In genomic region chr11:43923327-43924111, GRCh38 we compare ENCODE assay signal across 9 cellular contexts. TPM values are rescaled to one million over a fixed set of nuclear protein-coding genes. Genes with fewer than 3 reads are reported as not detected.
DNase-seq lines count a peak whose midpoint lies in the region; ATAC-seq and TF ChIP-seq lines count a peak whose summit lies in the region.
"Had no signal": no experiment of that assay in that cellular context is flagged by ENCODE, and none has a peak within 500 bp of the region (broad histone marks: within the 10 kb centered on the region; RNA-seq: fewer than 3 reads in every experiment).

No MANE protein-coding gene starts in this region.

- DNase-seq in H7 (peak; percentile 42), cardiac fibroblast (ENCODE audit: low read depth in 2 of 2) (peak; percentile 62 to 77), inferior parietal cortex (ENCODE audit: extremely low spot score) (peak; percentile 49), skeletal muscle cell (ENCODE audit: low read depth) (peak; percentile 89), Karpas-422 (no peak), NCI-H1930 (lab: John Stamatoyannopoulos, UW) (no peak)
- DNase-seq in stimulated activated CD4-positive, alpha-beta T cell treated with anti-CD3 and anti-CD28 coated beads, Interleukin-4, amount 100 ng/mL, for 4 hours: no peak
- DNase-seq: NCI-H2081 treated with DMSO at 0.1 percent for 48 hours had no signal

- TF ChIP-seq CTCF in cardiac fibroblast (IDR thresholded peaks at IDR 0.05; ENCODE audit: low read depth, low read length): no peak

- no peak overlapping the region for H3K27ac Mint-ChIP-seq in stimulated activated memory B cell treated with anti-CD40 and anti-IgM and Interleukin-4, amounts not matched to agents 10 μg/mL and 1 μg/mL and 100 μg/mL, for 72 hours

- no peak overlapping the region for H3K4me3 Mint-ChIP-seq in stimulated activated memory B cell treated with anti-CD40 and anti-IgM and Interleukin-4, amounts not matched to agents 10 μg/mL and 1 μg/mL and 100 μg/mL, for 72 hours

- no peaks in the 10 kb centered on the region for H3K27me3 Mint-ChIP-seq in stimulated activated memory B cell treated with anti-CD40 and anti-IgM and Interleukin-4, amounts not matched to agents 10 μg/mL and 1 μg/mL and 100 μg/mL, for 72 hours

- H3K27me3 ChIP-seq in H7 (ENCODE audit: control insufficient read depth, insufficient read depth, low read length) (no peaks in the 10 kb centered on the region), Karpas-422 (ENCODE audit: low read length) (no peaks in the 10 kb centered on the region)

- no peaks in the 10 kb centered on the region for H3K9me3 ChIP-seq in Karpas-422 (ENCODE audit: low read length)

- no peak overlapping the region for H2AFZ ChIP-seq in Karpas-422 (ENCODE audit: low read length)

- no peaks in the 10 kb centered on the region for H3K79me2 ChIP-seq in Karpas-422 (ENCODE audit: low read length)

- no peaks in the 10 kb centered on the region for H3K9me3 Mint-ChIP-seq in stimulated activated memory B cell treated with anti-CD40 and anti-IgM and Interleukin-4, amounts not matched to agents 10 μg/mL and 1 μg/mL and 100 μg/mL, for 72 hours

- no peak overlapping the region for H3K4me3 ChIP-seq in H7 (ENCODE audit: insufficient read depth, low read depth, low read length)
- H3K4me3 ChIP-seq in cardiac fibroblast (replicated peaks in 1 of 2; ENCODE audit: low read depth in 2 of 2, low read length in 2 of 2): no peak overlapping the region
- no peak overlapping the region for H3K4me3 ChIP-seq in skeletal muscle cell (ENCODE audit: low read depth, low read length)
- no peak overlapping the region for H3K4me3 ChIP-seq in Karpas-422 (ENCODE audit: low read length)

- H3K9me2 ChIP-seq in Karpas-422 (replicated peaks; ENCODE audit: insufficient read depth, low read length): no peaks in the 10 kb centered on the region

- H3K4me1 ChIP-seq in Karpas-422 (ENCODE audit: low read length): no peaks in the 10 kb centered on the region

- no peak overlapping the region for H3K27ac ChIP-seq in Karpas-422 (ENCODE audit: low read length)

- ATAC-seq in stimulated activated memory B cell treated with anti-CD40 and anti-IgM and Interleukin-4, amounts not matched to agents 10 μg/mL and 1 μg/mL and 100 μg/mL, for 72 hours: no peak

- peaks cover 32% of the 10 kb centered on the region for H3K36me3 Mint-ChIP-seq in stimulated activated memory B cell treated with anti-CD40 and anti-IgM and Interleukin-4, amounts not matched to agents 10 μg/mL and 1 μg/mL and 100 μg/mL, for 72 hours

- no peak overlapping the region for H3K9ac ChIP-seq in Karpas-422 (ENCODE audit: low read length)

- no peaks in the 10 kb centered on the region for H4K20me1 ChIP-seq in Karpas-422 (ENCODE audit: insufficient read depth, low read depth, low read length)

- H3K4me2 ChIP-seq in Karpas-422 (ENCODE audit: low read depth, low read length, poor library complexity, severe bottlenecking): no peak overlapping the region

- no peaks in the 10 kb centered on the region for H3K4me1 Mint-ChIP-seq in stimulated activated memory B cell treated with anti-CD40 and anti-IgM and Interleukin-4, amounts not matched to agents 10 μg/mL and 1 μg/mL and 100 μg/mL, for 72 hours

- no peaks in the 10 kb centered on the region; the same call in 1 of the 2 replicates for H3K36me3 ChIP-seq in H7 (replicated peaks; ENCODE audit: control insufficient read depth, insufficient read depth, low read length)
- no peaks in the 10 kb centered on the region for H3K36me3 ChIP-seq in Karpas-422 (ENCODE audit: insufficient read depth, low read length)

RNA-seq across cellular contexts. Expression of gene C11orf96, which starts 18.9 kb away (rescaled TPM):
- total RNA-seq in H7 (2014; rRNA removed; shearing (Covaris generic)): 2.9 and 4.1 TPM in 2 replicates
- not detected in 2 replicates for total RNA-seq in Karpas-422 (2014; rRNA removed; shearing (Covaris generic); ENCODE audit: low replicate concordance)

RNA-seq across cellular contexts. Expression of gene ALKBH3, which starts 42.9 kb away (rescaled TPM):
- total RNA-seq in H7 (2014; rRNA removed; shearing (Covaris generic)): 15.7 and 16.3 TPM in 2 replicates
- total RNA-seq in Karpas-422 (2014; rRNA removed; shearing (Covaris generic); ENCODE audit: low replicate concordance): not detected in 2 replicates

Comparison
In these comparisons a context has a peak if more than half of its experiments do, and no peak if none do; other contexts are left out.
1. DNase-seq: peak in H7 (single experiment), cardiac fibroblast (2 of 2), inferior parietal cortex (single experiment) and skeletal muscle cell (single experiment); none in Karpas-422 (single experiment), NCI-H1930 (0 of 2) and stimulated activated CD4-positive, alpha-beta T cell treated with anti-CD3 and anti-CD28 coated beads, Interleukin-4, amount 100 ng/mL, for 4 hours (0 of 2).
2. RNA of gene ALKBH3, which starts 42.9 kb away (total RNA-seq): 15.7 to 16.3 TPM in H7; not detected in Karpas-422; every median in the first group is over 10 times any median in the second.